Comparison of ENCODE assay signal across 8 cellular contexts in genomic region chrX:130539721-130540321, GRCh38.
DNase-seq lines count a peak whose midpoint lies in the region; ATAC-seq, FAIRE-seq and TF ChIP-seq lines count a peak whose summit lies in the region.

No MANE protein-coding gene starts in this region.

- dilution Hi-C loops in endothelial cell of umbilical vein (cut with MboI; ENCODE audit: extremely low pct_ligation_motif_present, low sequenced_read_pairs): no loop called here

- TF ChIP-seq POLR2A in endothelial cell of umbilical vein (IDR thresholded peaks at IDR 0.05; ENCODE audit: low read depth, low read length): no peak
- no peak for TF ChIP-seq POLR2A in vagina (IDR thresholded peaks at IDR 0.05)

- no peaks in the 10 kb centered on the region for H3K9me3 ChIP-seq in endothelial cell of umbilical vein (replicated peaks; ENCODE audit: control insufficient read depth, insufficient read depth, low read length)
- no peaks in the 10 kb centered on the region for H3K9me3 ChIP-seq in naive thymus-derived CD4-positive, alpha-beta T cell (ENCODE audit: control insufficient read depth in 2 of 3, low read length in 3 of 3)
- no peaks in the 10 kb centered on the region for H3K9me3 ChIP-seq in vagina

- POLR2A ChIA-PET in endothelial cell of umbilical vein (lab: Charles Lee): no interaction called here
- POLR2A ChIA-PET in naive thymus-derived CD4-positive, alpha-beta T cell (lab: Charles Lee): no interaction called here

- H3K79me2 ChIP-seq in endothelial cell of umbilical vein (ENCODE audit: control insufficient read depth, insufficient read depth, low read length): no peaks in the 10 kb centered on the region

- CTCF ChIA-PET in endothelial cell of umbilical vein (lab: Charles Lee): interaction anchor here (0.6 to 4.2 kb wide), 17 partner anchors 10 to 385 kb away, joined by 3 to 86 read pairs (median 5); no protein-coding TSS in a partner anchor
- CTCF ChIA-PET in naive thymus-derived CD4-positive, alpha-beta T cell (lab: Charles Lee): interaction anchor here (0.6 to 1.2 kb wide), 4 partner anchors 18 to 1674 kb away, joined by 3 to 7 read pairs (median 4); no protein-coding TSS in a partner anchor

- H3K27ac Mint-ChIP-seq in naive thymus-derived CD4-positive, alpha-beta T cell: no peak overlapping the region

- DNase-seq in DMS53 treated with DMSO at 0.1 percent for 48 hours (lab: John Stamatoyannopoulos, UW; ENCODE audit: unreplicated experiment) (peak; percentile 23), NCI-H1105 (lab: John Stamatoyannopoulos, UW) (peak; percentile 3), endothelial cell of umbilical vein (ENCODE audit: low read depth, low spot score) (peak; percentile 31), vagina (ENCODE audit: extremely low spot score in 2 of 2) (no peak)
- DNase-seq in naive thymus-derived CD4-positive, alpha-beta T cell: peak in 6 of 9 donors; percentile 16 to 39 (median 23)

- H3K4me3 Mint-ChIP-seq in naive thymus-derived CD4-positive, alpha-beta T cell: no peak overlapping the region

- no peaks in the 10 kb centered on the region for H3K4me1 Mint-ChIP-seq in naive thymus-derived CD4-positive, alpha-beta T cell

- H3K36me3 ChIP-seq in endothelial cell of umbilical vein (ENCODE audit: control insufficient read depth in 2 of 2, extremely low read depth in 1 of 2, insufficient read depth in 2 of 2, low read length in 2 of 2) (no peaks in the 10 kb centered on the region), vagina (no peaks in the 10 kb centered on the region)
- H3K36me3 ChIP-seq in naive thymus-derived CD4-positive, alpha-beta T cell (ENCODE audit: control insufficient read depth in 2 of 3, insufficient read depth in 3 of 3, low read length in 3 of 3): no peaks in the 10 kb centered on the region

- H4K20me1 ChIP-seq in endothelial cell of umbilical vein (replicated peaks; ENCODE audit: control insufficient read depth, extremely low read depth, insufficient read depth, low read length): no peaks in the 10 kb centered on the region

- H3K9me1 ChIP-seq in endothelial cell of umbilical vein (replicated peaks; ENCODE audit: control insufficient read depth, extremely low read depth, insufficient read depth, low read length): no peaks in the 10 kb centered on the region

- H2AFZ ChIP-seq in endothelial cell of umbilical vein (ENCODE audit: low read depth, low read length): no peak overlapping the region

- intact Hi-C loops in endothelial cell of umbilical vein (cut with micrococcal nuclease): loop anchor here (1.0 to 5.0 kb wide), 2 partner anchors 362 to 377 kb away; partner anchors contain the start of gene ENOX2
- intact Hi-C loops in naive thymus-derived CD4-positive, alpha-beta T cell (cut with micrococcal nuclease): loop anchor here (1.0 kb wide), 2 partner anchors 35 to 377 kb away; no protein-coding TSS in a partner anchor
- intact Hi-C loops in vagina (cut with DNase I): no loop called here

- H3K4me1 ChIP-seq in endothelial cell of umbilical vein (ENCODE audit: control insufficient read depth, extremely low read depth, insufficient read depth, low read length) (no peaks in the 10 kb centered on the region), vagina (no peaks in the 10 kb centered on the region)
- H3K4me1 ChIP-seq in naive thymus-derived CD4-positive, alpha-beta T cell (ENCODE audit: control insufficient read depth in 2 of 2, insufficient read depth in 2 of 2, low read length in 2 of 2): no peaks in the 10 kb centered on the region

- no peak overlapping the region for H3K9ac ChIP-seq in endothelial cell of umbilical vein (replicated peaks; ENCODE audit: extremely low read depth, insufficient read depth, low read length)

- H3K4me2 ChIP-seq in endothelial cell of umbilical vein (ENCODE audit: insufficient read depth, low read length): no peak overlapping the region

- H3K27ac ChIP-seq in VCaP (no peak overlapping the region), endothelial cell of umbilical vein (ENCODE audit: insufficient read depth, low read depth, low read length) (no peak overlapping the region), vagina (no peak overlapping the region)
- no peak overlapping the region for H3K27ac ChIP-seq in naive thymus-derived CD4-positive, alpha-beta T cell (ENCODE audit: low read depth, low read length)

- H3K27me3 Mint-ChIP-seq in naive thymus-derived CD4-positive, alpha-beta T cell: peaks cover 0 to 7% (median 0%) of the 10 kb centered on the region in 5 donors

- BruUV-seq in endothelial cell of umbilical vein (replicated peaks; lab: Mats Ljungman, UMichigan): no TSS peak

- FAIRE-seq in endothelial cell of umbilical vein (lab: Jason Lieb, UNC): peak; percentile 4

- no peaks in the 10 kb centered on the region for H3K36me3 Mint-ChIP-seq in naive thymus-derived CD4-positive, alpha-beta T cell

- H3K4me3 ChIP-seq in endothelial cell of umbilical vein (replicated peaks in 1 of 3; ENCODE audit: insufficient read depth in 1 of 3, low read depth in 1 of 3, low read length in 3 of 3): no peak overlapping the region
- no peak overlapping the region for H3K4me3 ChIP-seq in naive thymus-derived CD4-positive, alpha-beta T cell (ENCODE audit: low read length)
- H3K4me3 ChIP-seq in vagina: no peak overlapping the region

- ATAC-seq in GM21526 (IDR thresholded peaks at IDR 0.05; ENCODE audit: low FRiP score, unreplicated experiment): peak; percentile 80
- no peak for ATAC-seq in naive thymus-derived CD4-positive, alpha-beta T cell
- ATAC-seq in HG02610 (IDR thresholded peaks at IDR 0.05; ENCODE audit: unreplicated experiment): no peak

- peak; percentile 85 for TF ChIP-seq CTCF in VCaP (conservative IDR thresholded peaks at IDR 0.05)
- peak; percentile 47 to 68 for TF ChIP-seq CTCF in endothelial cell of umbilical vein (IDR thresholded peaks at IDR 0.05; ENCODE audit: extremely low read depth in 1 of 2, insufficient read depth in 1 of 2, low read depth in 1 of 2, low read length in 2 of 2)
- TF ChIP-seq CTCF in vagina (IDR thresholded peaks at IDR 0.05): peak in 2 of 3 experiments; percentile 23 to 31

- no peaks in the 10 kb centered on the region for H3K9me3 Mint-ChIP-seq in naive thymus-derived CD4-positive, alpha-beta T cell

- H3K27me3 ChIP-seq in endothelial cell of umbilical vein (ENCODE audit: control insufficient read depth in 2 of 2, insufficient read depth in 2 of 2, low read length in 2 of 2) (no peaks in the 10 kb centered on the region), vagina (no peaks in the 10 kb centered on the region)
- H3K27me3 ChIP-seq in naive thymus-derived CD4-positive, alpha-beta T cell (ENCODE audit: control insufficient read depth in 2 of 2, insufficient read depth in 2 of 2, low read length in 2 of 2): no peaks in the 10 kb centered on the region

TF ChIP-seq in endothelial cell of umbilical vein, 7 proteins besides CTCF, POLR2A, EP300 and RAD21:
- no peak for TF ChIP-seq MYC (IDR thresholded peaks at IDR 0.05; ENCODE audit: low read depth, low read length)
- no peak for TF ChIP-seq MAX (IDR thresholded peaks at IDR 0.05; ENCODE audit: insufficient read depth, insufficient read length)
- TF ChIP-seq EZH2 (IDR thresholded peaks at IDR 0.05; ENCODE audit: borderline replicate concordance, low read depth, low read length, severe bottlenecking): no peak
- TF ChIP-seq JUN (IDR thresholded peaks at IDR 0.05; ENCODE audit: borderline replicate concordance, insufficient read depth, insufficient read length, low read depth): no peak
- no peak for TF ChIP-seq FOS (IDR thresholded peaks at IDR 0.05; ENCODE audit: borderline replicate concordance, insufficient read depth, low read length)
- no peak for TF ChIP-seq GATA2 (IDR thresholded peaks at IDR 0.05; ENCODE audit: insufficient read depth, insufficient read length, low read depth, low read length)
- no peak for TF ChIP-seq POLR2AphosphoS5 (IDR thresholded peaks at IDR 0.05; ENCODE audit: insufficient read depth, low read depth, low read length)

Comparison
In these comparisons a context has a peak if more than half of its experiments do, and no peak if none do; other contexts are left out.
1. DNase-seq: peak in DMS53 treated with DMSO at 0.1 percent for 48 hours (single experiment), NCI-H1105 (single experiment), endothelial cell of umbilical vein (single experiment) and naive thymus-derived CD4-positive, alpha-beta T cell (6 of 9); none in vagina (0 of 2).
2. CTCF ChIP-seq: peak in every context shown above with its lines; median percentile 85 in VCaP; 58 in endothelial cell of umbilical vein; 27 in vagina.